ENCODE assay signal across 27 cellular contexts in genomic region chr18:64699116-64699515, GRCh38.
A peak's percentile ranks its signal among the peaks of the same experiment; 100 is the strongest.
DNase-seq lines count a peak whose midpoint lies in the region; FAIRE-seq and TF ChIP-seq lines count a peak whose summit lies in the region.
"Had no signal": no experiment of that assay in that cellular context is flagged by ENCODE, and none has a peak within 500 bp of the region (broad histone marks: within the 10 kb centered on the region; RNA-seq: fewer than 3 reads in every experiment).

No MANE protein-coding gene starts in this region.

- H3K27me3 ChIP-seq in astrocyte (ENCODE audit: insufficient read depth, low read length) = no peaks in the 10 kb centered on the region
- H3K27me3 ChIP-seq: BLaER1 treated with 17β-estradiol and CSF1 and Interleukin-3, amounts not matched to agents 10 nM and 100 nM had no signal

- H4K20me1 ChIP-seq in astrocyte (ENCODE audit: insufficient read depth, low read length) = no peaks in the 10 kb centered on the region
- H4K20me1 ChIP-seq: BLaER1 treated with 17β-estradiol and CSF1 and Interleukin-3, amounts not matched to agents 10 nM and 100 nM had no signal

- no peaks in the 10 kb centered on the region for H3K27me3 Mint-ChIP-seq in astrocyte (ENCODE audit: low read depth, unreplicated experiment)
- H3K27me3 Mint-ChIP-seq: B cell; CD4-positive, alpha-beta T cell had no signal

- H3K9me3 ChIP-seq in SK-N-MC (ENCODE audit: low read depth, low read length) (no peaks in the 10 kb centered on the region), astrocyte (ENCODE audit: insufficient read depth, low read depth, low read length) (no peaks in the 10 kb centered on the region)
- H3K9me3 ChIP-seq: Caco-2 had no signal

- FAIRE-seq in D721Med (lab: Jason Lieb, UNC) (peak; percentile 100), astrocyte (lab: Jason Lieb, UNC) (peak; percentile 26)
- FAIRE-seq: A204.1, GM12878, GM12892, GM18507, GM19239 had no signal

- H3K27ac ChIP-seq in SK-N-MC (peak overlapping the region; percentile 14), astrocyte (ENCODE audit: low read depth, low read length) (no peak overlapping the region), substantia nigra (ENCODE audit: low read depth, low read length, poor library complexity, severe bottlenecking) (no peak overlapping the region)
- H3K27ac ChIP-seq: BLaER1 treated with 17β-estradiol and CSF1 and Interleukin-3, amounts not matched to agents 10 nM and 100 nM; C4-2B had no signal

- H3K36me3 ChIP-seq in SK-N-MC (ENCODE audit: insufficient read depth, low read length) = no peaks in the 10 kb centered on the region
- H3K36me3 ChIP-seq in astrocyte (ENCODE audit: insufficient read depth, low read length) = no peaks in the 10 kb centered on the region
- H3K36me3 ChIP-seq: BLaER1 treated with 17β-estradiol and CSF1 and Interleukin-3, amounts not matched to agents 10 nM and 100 nM had no signal

- no peak overlapping the region for H3K9ac ChIP-seq in SK-N-MC (ENCODE audit: insufficient read length)
- no peak overlapping the region for H3K9ac ChIP-seq in astrocyte (ENCODE audit: low read length)
- H3K9ac ChIP-seq: BLaER1 treated with 17β-estradiol and CSF1 and Interleukin-3, amounts not matched to agents 10 nM and 100 nM had no signal

- H3K4me3 ChIP-seq in SK-N-MC (no peak overlapping the region), astrocyte (ENCODE audit: insufficient read depth, low read depth, low read length) (no peak overlapping the region)
- H3K4me3 ChIP-seq: BLaER1 treated with 17β-estradiol and CSF1 and Interleukin-3, amounts not matched to agents 10 nM and 100 nM; GM12878 had no signal

- TF ChIP-seq CTCF in D721Med (IDR thresholded peaks at IDR 0.05; ENCODE audit: insufficient read depth, missing control alignments) (no peak), astrocyte (IDR thresholded peaks at IDR 0.05; ENCODE audit: insufficient read depth, low read depth, low read length) (no peak)

- no peak overlapping the region for H2AFZ ChIP-seq in astrocyte (ENCODE audit: low read depth, low read length)

- H3K4me2 ChIP-seq in astrocyte (ENCODE audit: low read length) = no peak overlapping the region

- DNase-seq in D721Med (ENCODE audit: insufficient read length, low spot score) (no peak), SK-N-MC (ENCODE audit: low read depth, low spot score) (peak; percentile 55), astrocyte (ENCODE audit: low read depth) (no peak), AG08396 (ENCODE audit: low spot score) (no peak), substantia nigra (lab: John Stamatoyannopoulos, UW) (no peak)
- DNase-seq: 8988T; ACHN; AML-193; Caco-2; Calu3; CD4-positive, alpha-beta T cell; CD8-positive, alpha-beta T cell; DMS 273 treated with DMSO at 0.1 percent for 48 hours; DMS153; DMS53; DMS79; DND-41; EL; GDM1 had no signal

- no peaks in the 10 kb centered on the region for H3K36me3 Mint-ChIP-seq in astrocyte (ENCODE audit: low read depth, unreplicated experiment)
- H3K36me3 Mint-ChIP-seq: CD8-positive, alpha-beta T cell had no signal

- H3K4me3 Mint-ChIP-seq in astrocyte (ENCODE audit: unreplicated experiment) = no peak overlapping the region
- H3K4me3 Mint-ChIP-seq: B cell; CD4-positive, alpha-beta T cell; CD8-positive, alpha-beta T cell had no signal

- H3K79me2 ChIP-seq in astrocyte (ENCODE audit: insufficient read depth, low read length) = no peaks in the 10 kb centered on the region

- H3K4me1 ChIP-seq in astrocyte (ENCODE audit: insufficient read depth, low read length) = no peaks in the 10 kb centered on the region
- H3K4me1 ChIP-seq: Caco-2 had no signal

- H3K9me3 Mint-ChIP-seq in astrocyte (ENCODE audit: unreplicated experiment) = no peaks in the 10 kb centered on the region

- H3K27ac Mint-ChIP-seq in astrocyte (ENCODE audit: unreplicated experiment) = no peak overlapping the region
- H3K27ac Mint-ChIP-seq: B cell; CD4-positive, alpha-beta T cell; CD8-positive, alpha-beta T cell had no signal

- no peaks in the 10 kb centered on the region for H3K4me1 Mint-ChIP-seq in astrocyte (ENCODE audit: low read depth, unreplicated experiment)
